Comparison of ENCODE assay signal across 26 cellular contexts in the genomic region with DNA sequence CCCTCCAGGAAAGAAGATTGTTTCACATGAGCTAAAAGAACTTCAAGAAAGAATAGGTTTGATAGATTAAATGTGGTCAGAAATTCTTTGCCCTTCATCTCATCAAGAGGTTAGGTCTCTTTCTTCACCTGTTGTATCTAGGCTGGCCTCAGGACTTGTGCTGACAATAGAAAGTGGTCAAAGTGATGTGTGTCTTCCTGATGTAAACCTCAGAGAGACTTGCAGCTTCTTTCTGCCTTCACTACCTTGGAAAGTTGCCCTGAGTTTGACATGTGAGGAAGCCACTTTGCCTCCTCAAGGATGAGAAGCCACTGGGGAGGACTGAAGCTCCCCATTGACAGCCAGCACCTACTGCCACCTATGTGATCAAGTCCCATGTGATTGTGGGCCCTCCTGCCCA. TPM values are rescaled to one million over a fixed set of nuclear protein-coding genes. Genes with fewer than 3 reads are reported as not detected.
"Had no signal": no experiment of that assay in that cellular context is flagged by ENCODE, and none has a peak within 500 bp of the region (broad histone marks: within the 10 kb centered on the region; RNA-seq: fewer than 3 reads in every experiment).

No MANE protein-coding gene starts in this region.

- H3K4me1 ChIP-seq: ascending aorta, breast epithelium, colonic mucosa had no signal

- ATAC-seq: activated CD4-positive, alpha-beta T cell treated with anti-CD3 and anti-CD28 coated beads for 36 hours; activated naive CD4-positive, alpha-beta T cell treated with anti-CD3 and anti-CD28 coated beads, Interleukin-2, amount 50 U/mL, for 72 hours; activated T-cell treated with anti-CD3 and anti-CD28 coated beads, Interleukin-2, amount 50 U/mL, for 72 hours had no signal

- DNase-seq: activated CD4-positive, alpha-beta memory T cell treated with anti-CD3 and anti-CD28 coated beads for 36 hours; activated CD4-positive, alpha-beta T cell treated with anti-CD3 and anti-CD28 coated beads for 36 hours; activated CD4-positive, alpha-beta T cell treated with anti-CD3 and anti-CD28 coated beads, Interleukin-2, amount 10 ng/mL, durations not matched to agents 24 days and 14 days; activated CD4-positive, CD25-positive, alpha-beta regulatory T cell; activated CD4-positive, CD25-positive, alpha-beta regulatory T cell treated with anti-CD3 and anti-CD28 coated beads, Interleukin-2, amount 50 U/mL, for 72 hours; activated CD8-positive, alpha-beta memory T cell treated with anti-CD3 and anti-CD28 coated beads, Interleukin-2, amount 50 U/mL, for 48 hours; activated gamma-delta T cell; activated naive CD4-positive, alpha-beta T cell; activated naive CD4-positive, alpha-beta T cell treated with anti-CD3 and anti-CD28 coated beads, Interleukin-2, amount 10 ng/mL, durations not matched to agents 7 days and 5 days; activated naive CD8-positive, alpha-beta T cell treated with anti-CD3 and anti-CD28 coated beads, Interleukin-2, amount 10 ng/mL, durations not matched to agents 7 days and 5 days; activated T-cell treated with anti-CD3 and anti-CD28 coated beads for 4 hours; activated T-cell treated with anti-CD3 and anti-CD28 coated beads, Interleukin-2, amount 50 U/mL, for 24 hours; activated T-cell treated with anti-CD3 and anti-CD28 coated beads, Interleukin-2, amount 50 U/mL, for 72 hours; central memory CD4-positive, alpha-beta T cell; cerebellar nuclear complex; colonic mucosa; effector CD8-positive, alpha-beta T cell; foreskin fibroblast; head of caudate nucleus; T-helper 2 cell had no signal

- H3K4me3 ChIP-seq: ascending aorta, breast epithelium, cardiac muscle cell, colonic mucosa had no signal

- H3K9me3 ChIP-seq: ascending aorta, breast epithelium, colonic mucosa had no signal

- H3K27ac ChIP-seq: ascending aorta, cardiac muscle cell, colonic mucosa, epithelial cell of prostate had no signal

- H3K36me3 ChIP-seq: ascending aorta, breast epithelium, cardiac muscle cell, colonic mucosa had no signal

- H3K27me3 ChIP-seq: ascending aorta, breast epithelium, cardiac muscle cell, colonic mucosa had no signal

RNA-seq across cellular contexts. Expression of a gene that starts 53.1 kb away (rescaled TPM):
- total RNA-seq: activated CD4-positive, alpha-beta T cell treated with anti-CD3 and anti-CD28 coated beads, Interleukin-2, amount 10 ng/mL, durations not matched to agents 24 days and 14 days; ascending aorta; T-helper 1 cell treated with Interleukin-12 subunit alpha and Interleukin-12 subunit beta and Interleukin-4 antibody, amounts not matched to agents 30 ng/mL and 1 ng/mL, for 36 hours had no signal
